Comparison of ENCODE assay signal across 9 cellular contexts in genomic region chr1:160101037-160101716, GRCh38. TPM values are rescaled to one million over a fixed set of nuclear protein-coding genes. Genes with fewer than 3 reads are reported as not detected.
DNase-seq lines count a peak whose midpoint lies in the region; ATAC-seq and TF ChIP-seq lines count a peak whose summit lies in the region.
"Had no signal": no experiment of that assay in that cellular context is flagged by ENCODE, and none has a peak within 500 bp of the region (broad histone marks: within the 10 kb centered on the region; RNA-seq: fewer than 3 reads in every experiment).

No MANE protein-coding gene starts in this region.

- H3K27me3 Mint-ChIP-seq in Calu3 (ENCODE audit: unreplicated experiment) (peaks cover 28% of the 10 kb centered on the region), WTC11 (ENCODE audit: low read depth) (peaks cover 5% of the 10 kb centered on the region; the same call in 1 of the 2 replicates)

- peak overlapping the region; percentile 19 for H3K4me3 Mint-ChIP-seq in Calu3 (ENCODE audit: low read depth, unreplicated experiment)
- peak overlapping the region; percentile 41; the same call in 1 of the 2 replicates for H3K4me3 Mint-ChIP-seq in WTC11

- peak overlapping the region in 1 of 3 donors; percentile 42 for H3K4me3 ChIP-seq in breast epithelium

- H3K9me3 ChIP-seq in breast epithelium: no peaks in the 10 kb centered on the region

- ATAC-seq in HG02678 (IDR thresholded peaks at IDR 0.05; ENCODE audit: unreplicated experiment) (peak; percentile 27), WTC11 (peak; percentile 64), HG03521 (IDR thresholded peaks at IDR 0.05; ENCODE audit: unreplicated experiment) (no peak)

- no peaks in the 10 kb centered on the region for H3K27me3 ChIP-seq in breast epithelium

- H3K4me1 Mint-ChIP-seq in Calu3 (ENCODE audit: low read depth, unreplicated experiment) (peaks cover 38% of the 10 kb centered on the region), WTC11 (peaks cover 58% of the 10 kb centered on the region)

- peak overlapping the region; percentile 59 to 91 for H3K27ac ChIP-seq in breast epithelium

- no TSS peak for BruUV-seq in Calu3 (replicated peaks; lab: Mats Ljungman, UMichigan)

- H3K4me1 ChIP-seq in breast epithelium: peaks cover 21 to 27% of the 10 kb centered on the region in 2 donors

- CTCF ChIA-PET in Calu3 (lab: Charles Lee): interaction anchor here (0.6 to 3.5 kb wide), 10 partner anchors 23 to 343 kb away, joined by 3 to 38 read pairs (median 8); partner anchors contain the start of genes CASQ1 and PEX19
- CTCF ChIA-PET in WTC11 (lab: Charles Lee): interaction anchor here (0.5 to 9.3 kb wide), 44 partner anchors 9 to 1078 kb away, joined by 3 to 109 read pairs (median 5); partner anchors contain the start of genes ATP1A2, CASQ1, DCAF8 and PEX19

- H3K9me3 Mint-ChIP-seq in Calu3 (ENCODE audit: low read depth, unreplicated experiment): no peaks in the 10 kb centered on the region
- no peaks in the 10 kb centered on the region for H3K9me3 Mint-ChIP-seq in WTC11

- peak; percentile 97 for TF ChIP-seq CTCF in Calu3 (IDR thresholded peaks at IDR 0.05; ENCODE audit: unreplicated experiment)
- peak; percentile 87 for TF ChIP-seq CTCF in WTC11 (IDR thresholded peaks at IDR 0.05)
- peak; percentile 64 to 94 (median 82) for TF ChIP-seq CTCF in breast epithelium (IDR thresholded peaks at IDR 0.05)

- H3K36me3 Mint-ChIP-seq in Calu3 (ENCODE audit: insufficient read depth, unreplicated experiment): peaks cover 25% of the 10 kb centered on the region
- no peaks in the 10 kb centered on the region for H3K36me3 Mint-ChIP-seq in WTC11

- H3K27ac Mint-ChIP-seq in Calu3 (ENCODE audit: unreplicated experiment) (peak overlapping the region; percentile 27), WTC11 (peak overlapping the region; percentile 57; the same call in 1 of the 2 replicates)

- TF ChIP-seq POLR2A in breast epithelium (IDR thresholded peaks at IDR 0.05): no peak

- no peaks in the 10 kb centered on the region for H3K36me3 ChIP-seq in breast epithelium

- intact Hi-C loops in Calu3 (cut with micrococcal nuclease; ENCODE audit: unreplicated experiment): loop anchor here (1.0 to 10.0 kb wide), 2 partner anchors 151 to 314 kb away; no protein-coding TSS in a partner anchor
- intact Hi-C loops in breast epithelium (cut with DNase I; ENCODE audit: low total_unique reads): no loop called here

- DNase-seq in Calu3: peak; percentile 83
- DNase-seq in NCI-H345 (lab: John Stamatoyannopoulos, UW): peak; percentile 78
- peak; percentile 86 for DNase-seq in WTC11 (ENCODE audit: low spot score)
- peak; percentile 78 to 85 for DNase-seq in breast epithelium (ENCODE audit: low spot score in 2 of 2)
- peak; percentile 86 for DNase-seq in islet precursor cell
- DNase-seq in stimulated activated CD4-positive, alpha-beta T cell treated with anti-CD3 and anti-CD28 coated beads, Interleukin-15, amount 100 ng/mL, for 1 hour (ENCODE audit: low read depth in 1 of 2, low spot score in 1 of 2): peak; percentile 37 to 58

- POLR2A ChIA-PET in WTC11 (lab: Charles Lee): interaction anchor here (0.6 to 1.2 kb wide), 2 partner anchors 15 to 151 kb away, joined by 3 to 4 read pairs; no protein-coding TSS in a partner anchor

TF ChIP-seq in WTC11, 78 proteins besides CTCF, POLR2A, EP300 and RAD21:
- TF ChIP-seq STAT6 (CRISPR knock-in tag; conservative IDR thresholded peaks at IDR 0.05; ENCODE audit: low read depth): no peak
- 0 out of 2 replicates have a peak, but pooled peaks have one; percentile 29 for TF ChIP-seq GABPB1 (CRISPR knock-in tag; IDR thresholded peaks at IDR 0.05)
- TF ChIP-seq ETV6 (CRISPR knock-in tag; IDR thresholded peaks at IDR 0.05): peak; percentile 76; the same call in 1 of the 2 replicates

RNA-seq across cellular contexts. Expression of gene IGSF8, which starts 2.8 kb away (rescaled TPM):
- 31.6 and 33.9 TPM in 2 replicates for total RNA-seq in Calu3 (2022)
- 86.7 to 101 TPM (median 95.1 TPM) in 3 replicates for total RNA-seq in WTC11 (2021)
- 10 to 100 TPM; 21.0 to 35.7 (median 24.5) TPM for total RNA-seq in breast epithelium

RNA-seq across cellular contexts. Expression of gene ATP1A2, which starts 14.4 kb away (rescaled TPM):
- not detected in 2 replicates for total RNA-seq in Calu3 (2022)
- 22.8 to 25.6 TPM (median 23.2 TPM) in 3 replicates for total RNA-seq in WTC11 (2021)
- 100 to 1,000 TPM in 1 of 3 donors, 1 to 10 TPM in 2; 3.9 to 229 (median 6.4) TPM for total RNA-seq in breast epithelium
- total RNA-seq: T-helper 2 cell treated with Interferon-gamma antibody and Interleukin-4, amounts not matched to agents 100 ng/mL and 5 ng/mL, for 36 hours had no signal

RNA-seq across cellular contexts. Expression of gene KCNJ9, which starts 19.8 kb away (rescaled TPM):
- not detected in 2 replicates for total RNA-seq in Calu3 (2022)
- total RNA-seq in WTC11 (2021): 0.09 to 0.14 TPM in 2 of 3 replicates, not detected in the other
- not detected for total RNA-seq in breast epithelium
- total RNA-seq: T-helper 2 cell treated with Interferon-gamma antibody and Interleukin-4, amounts not matched to agents 100 ng/mL and 5 ng/mL, for 36 hours had no signal

RNA-seq across cellular contexts. Expression of gene KCNJ10, which starts 31.2 kb away (rescaled TPM):
- total RNA-seq in Calu3 (2022) (not detected in 2 replicates), WTC11 (2021) (1.4 to 1.6 TPM (median 1.4 TPM) in 3 replicates), breast epithelium (under 1 TPM in 1 of 3 donors, not detected in 2; 0.15 TPM)
- total RNA-seq: T-helper 2 cell treated with Interferon-gamma antibody and Interleukin-4, amounts not matched to agents 100 ng/mL and 5 ng/mL, for 36 hours had no signal

RNA-seq across cellular contexts. Expression of gene ATP1A4, which starts 50.2 kb away (rescaled TPM):
- total RNA-seq in Calu3 (2022): not detected in 2 replicates
- total RNA-seq in WTC11 (2021): 0.37 to 0.78 TPM (median 0.55 TPM) in 3 replicates
- total RNA-seq in breast epithelium: 1 to 10 TPM in 1 of 3 donors, not detected in 2; 4.5 TPM
- total RNA-seq: T-helper 2 cell treated with Interferon-gamma antibody and Interleukin-4, amounts not matched to agents 100 ng/mL and 5 ng/mL, for 36 hours had no signal
